Comparison of ENCODE assay signal across 1 cellular context in the genomic region with DNA sequence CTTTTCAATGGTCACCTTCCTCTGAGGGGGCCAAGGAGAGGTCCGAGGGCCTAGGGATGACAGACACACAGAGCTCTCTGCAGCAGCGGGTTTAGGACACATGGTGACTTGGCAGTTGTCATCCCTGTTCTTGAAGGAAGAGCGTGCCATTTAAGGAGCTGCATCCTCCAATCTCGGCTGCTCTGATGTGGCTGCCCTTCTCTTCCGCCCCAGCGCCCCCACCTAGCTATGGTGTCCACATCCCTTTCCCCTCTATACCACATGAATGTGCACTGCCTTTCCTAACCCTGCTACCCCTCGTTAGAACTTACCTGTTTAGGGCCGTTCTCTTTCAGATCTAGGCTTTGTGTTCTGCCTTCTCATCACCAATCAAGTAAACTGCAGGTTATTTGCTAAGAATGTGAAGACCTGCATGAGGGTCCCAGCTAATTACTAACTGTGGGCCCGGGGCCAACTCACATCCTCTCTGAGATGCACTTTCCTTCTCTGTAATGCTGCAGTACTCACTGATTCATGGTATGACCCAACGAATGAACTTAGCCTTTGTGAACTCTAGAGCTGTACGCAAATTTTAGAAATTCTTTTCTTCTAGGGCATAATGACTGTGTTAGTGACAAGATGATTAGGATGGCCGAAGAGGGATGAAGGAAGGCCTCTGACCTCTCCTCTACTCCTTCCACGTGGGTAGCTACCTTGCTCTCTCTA.
TF ChIP-seq lines count a peak whose summit lies in the region.

No MANE protein-coding gene starts in this region.

TF ChIP-seq in GM12878, 131 proteins besides CTCF, POLR2A, EP300 and RAD21:
- no peak for TF ChIP-seq PBX3 (IDR thresholded peaks at IDR 0.05; ENCODE audit: insufficient replicate concordance, low read depth, low read length)
- no peak for TF ChIP-seq ETV6 (conservative IDR thresholded peaks at IDR 0.05 in 1 of 2, IDR thresholded peaks at IDR 0.05 in 1 of 2; ENCODE audit: borderline replicate concordance in 1 of 2, low read depth in 1 of 2)
- TF ChIP-seq KAT2A (conservative IDR thresholded peaks at IDR 0.05; ENCODE audit: control insufficient read depth, low read depth, low read length) = no peak
- TF ChIP-seq ZNF207 (IDR thresholded peaks at IDR 0.05; ENCODE audit: borderline replicate concordance) = no peak
- no peak for TF ChIP-seq HDAC6 (IDR thresholded peaks at IDR 0.05; ENCODE audit: unreplicated experiment)
- TF ChIP-seq NFYA (IDR thresholded peaks at IDR 0.05; ENCODE audit: borderline replicate concordance, low read depth, low read length) = no peak
- TF ChIP-seq MYB (IDR thresholded peaks at IDR 0.05; ENCODE audit: borderline replicate concordance, low read depth, low read length) = no peak
- no peak for TF ChIP-seq RELA (IDR thresholded peaks at IDR 0.05; ENCODE audit: borderline replicate concordance, partially characterized antibody)
- no peak for TF ChIP-seq PAX8 (IDR thresholded peaks at IDR 0.05)
- TF ChIP-seq RAD51 (IDR thresholded peaks at IDR 0.05) = no peak
- no peak for TF ChIP-seq CREM (IDR thresholded peaks at IDR 0.05; ENCODE audit: low read depth)
TF ChIP-seq in GM12878: peak in this region for 0.
